Comparison of ENCODE assay signal across 9 cellular contexts in the genomic region with DNA sequence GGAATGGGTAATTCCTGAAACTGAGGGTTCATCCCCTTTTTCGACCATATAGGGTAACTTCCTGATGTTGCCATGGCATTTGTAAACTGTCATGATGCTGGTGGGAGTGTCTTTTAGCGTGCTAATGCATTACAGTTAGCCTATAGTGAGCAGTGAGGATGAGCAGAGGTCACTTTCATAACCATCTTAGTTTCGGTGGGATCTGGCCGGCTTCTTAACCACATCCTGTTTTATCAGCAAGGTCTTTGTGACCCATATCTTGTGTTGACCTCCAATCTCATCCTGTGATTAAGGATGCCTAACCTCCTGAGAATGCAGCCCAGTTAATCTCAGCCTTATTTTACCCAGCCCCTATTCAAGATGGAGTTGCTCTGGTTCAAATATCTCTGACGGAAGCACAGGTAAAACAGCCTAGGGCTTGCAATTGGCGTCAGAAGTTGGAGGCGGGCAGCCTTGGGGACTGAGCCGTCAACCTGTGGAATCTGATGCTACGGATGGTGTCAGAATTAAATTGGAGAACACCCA. TPM values are rescaled to one million over a fixed set of nuclear protein-coding genes. Genes with fewer than 3 reads are reported as not detected.
DNase-seq lines count a peak whose midpoint lies in the region; ATAC-seq and TF ChIP-seq lines count a peak whose summit lies in the region.
"Had no signal": no experiment of that assay in that cellular context is flagged by ENCODE, and none has a peak within 500 bp of the region (broad histone marks: within the 10 kb centered on the region; RNA-seq: fewer than 3 reads in every experiment).

No MANE protein-coding gene starts in this region.

- H3K27ac Mint-ChIP-seq in HFFc6: peak overlapping the region; percentile 58
- no peak overlapping the region for H3K27ac Mint-ChIP-seq in activated naive CD4-positive, alpha-beta T cell treated with anti-CD3 and anti-CD28 coated beads, Interleukin-2, amount 10 ng/mL, durations not matched to agents 7 days and 5 days

- peaks cover 21% of the 10 kb centered on the region for H3K36me3 Mint-ChIP-seq in HFFc6 (ENCODE audit: low read depth)
- H3K36me3 Mint-ChIP-seq in activated naive CD4-positive, alpha-beta T cell treated with anti-CD3 and anti-CD28 coated beads, Interleukin-2, amount 10 ng/mL, durations not matched to agents 7 days and 5 days: peaks cover 22% of the 10 kb centered on the region

- DNase-seq in HFFc6 (peak; percentile 45), MV-4-11 (lab: John Stamatoyannopoulos, UW) (peak; percentile 98), islet precursor cell (peak; percentile 68), DMS 273 (lab: John Stamatoyannopoulos, UW; ENCODE audit: unreplicated experiment) (no peak), iPS-NIHi11 (ENCODE audit: low spot score) (no peak), hippocampal formation (lab: John Stamatoyannopoulos, UW) (no peak)
- DNase-seq in activated naive CD4-positive, alpha-beta T cell treated with anti-CD3 and anti-CD28 coated beads, Interleukin-2, amount 10 ng/mL, durations not matched to agents 7 days and 5 days: no peak
- DNase-seq: NCI-H2081 treated with DMSO at 0.1 percent for 48 hours had no signal

- H3K27me3 Mint-ChIP-seq in HFFc6 (ENCODE audit: insufficient read depth): no peaks in the 10 kb centered on the region; the same call in 1 of the 2 replicates
- no peaks in the 10 kb centered on the region for H3K27me3 Mint-ChIP-seq in activated naive CD4-positive, alpha-beta T cell treated with anti-CD3 and anti-CD28 coated beads, Interleukin-2, amount 10 ng/mL, durations not matched to agents 7 days and 5 days

- peaks cover 4% of the 10 kb centered on the region; the same call in 1 of the 2 replicates for H3K9me3 Mint-ChIP-seq in HFFc6
- peaks cover 5% of the 10 kb centered on the region for H3K9me3 Mint-ChIP-seq in activated naive CD4-positive, alpha-beta T cell treated with anti-CD3 and anti-CD28 coated beads, Interleukin-2, amount 10 ng/mL, durations not matched to agents 7 days and 5 days

- peak; percentile 93 for ATAC-seq in GM18502 (IDR thresholded peaks at IDR 0.05; ENCODE audit: poor library complexity, unreplicated experiment)

- CTCF ChIA-PET in activated naive CD4-positive, alpha-beta T cell treated with anti-CD3 and anti-CD28 coated beads, Interleukin-2, amount 10 ng/mL, durations not matched to agents 7 days and 5 days (lab: Charles Lee): no interaction called here

- TF ChIP-seq CTCF in HFFc6 (IDR thresholded peaks at IDR 0.05): no peak

- H3K4me3 Mint-ChIP-seq in HFFc6: no peak overlapping the region
- no peak overlapping the region for H3K4me3 Mint-ChIP-seq in activated naive CD4-positive, alpha-beta T cell treated with anti-CD3 and anti-CD28 coated beads, Interleukin-2, amount 10 ng/mL, durations not matched to agents 7 days and 5 days

- H3K4me1 Mint-ChIP-seq in HFFc6 (ENCODE audit: low read depth): peaks cover 29% of the 10 kb centered on the region
- H3K4me1 Mint-ChIP-seq in activated naive CD4-positive, alpha-beta T cell treated with anti-CD3 and anti-CD28 coated beads, Interleukin-2, amount 10 ng/mL, durations not matched to agents 7 days and 5 days: peaks cover 19% of the 10 kb centered on the region

RNA-seq across cellular contexts. Expression of a gene that starts 19.5 kb away (rescaled TPM):
- 10 to 100 TPM; 56.9 to 62.8 (median 59.0) TPM for total RNA-seq in HFFc6 (2021; fragmentation: NEBNext Ultra II Directional; extraction: Animal tissue kit (Norgen Biotek cat#: 25700))

Comparison
In these comparisons a context has a peak if more than half of its experiments do, and no peak if none do; other contexts are left out.
1. DNase-seq: peak in HFFc6 (single experiment), MV-4-11 (single experiment) and islet precursor cell (single experiment); none in DMS 273 (single experiment), iPS-NIHi11 (single experiment), activated naive CD4-positive, alpha-beta T cell treated with anti-CD3 and anti-CD28 coated beads, Interleukin-2, amount 10 ng/mL, durations not matched to agents 7 days and 5 days (single experiment) and hippocampal formation (0 of 2).